23 cellular contexts compared by ENCODE assay signal in the genomic region with DNA sequence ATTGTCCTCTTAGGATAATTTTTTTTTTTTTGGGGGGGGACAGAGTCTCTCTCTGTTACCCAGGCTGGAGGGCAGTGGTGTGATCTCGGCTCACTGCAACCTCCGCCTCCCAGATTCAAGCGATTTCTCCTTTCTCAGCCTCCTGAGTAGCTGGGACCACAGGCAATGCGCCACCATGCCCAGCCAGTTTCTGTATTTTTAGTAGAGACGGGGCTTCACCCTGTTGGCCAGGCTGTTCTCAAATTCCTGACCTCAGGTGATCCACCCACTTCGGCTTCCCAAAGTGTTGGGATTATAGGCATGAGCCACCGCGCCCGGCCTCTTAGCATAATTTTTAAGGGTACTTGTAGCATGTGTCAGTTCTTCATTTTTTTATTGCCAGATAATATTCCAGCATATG.
"Had no signal": no experiment of that assay in that cellular context is flagged by ENCODE, and none has a peak within 500 bp of the region (broad histone marks: within the 10 kb centered on the region; RNA-seq: fewer than 3 reads in every experiment).

No MANE protein-coding gene starts in this region.

- H3K4me1 Mint-ChIP-seq: stimulated activated naive CD8-positive, alpha-beta T cell treated with anti-CD3 and anti-CD28 coated beads, Interleukin-15, amount 100 ng/mL, for 72 hours had no signal

- H3K27ac Mint-ChIP-seq: dendritic cell treated with granulocyte-macrophage colony-stimulating factor and Interleukin-4, amounts not matched to agents 40 ng/mL and 50 ng/mL, for 4 days; stimulated activated naive B cell treated with anti-CD40 and anti-IgM and Interleukin-4, amounts not matched to agents 10 μg/mL and 1 μg/mL and 100 μg/mL, for 72 hours; stimulated activated naive CD8-positive, alpha-beta T cell treated with anti-CD3 and anti-CD28 coated beads, Interleukin-15, amount 100 ng/mL, for 72 hours had no signal

- H3K27me3 Mint-ChIP-seq: dendritic cell treated with granulocyte-macrophage colony-stimulating factor and Interleukin-4, amounts not matched to agents 40 ng/mL and 50 ng/mL, for 4 days; stimulated activated naive CD8-positive, alpha-beta T cell treated with anti-CD3 and anti-CD28 coated beads, Interleukin-15, amount 100 ng/mL, for 72 hours had no signal

- FAIRE-seq: colon had no signal

- H3K9me3 Mint-ChIP-seq: dendritic cell treated with granulocyte-macrophage colony-stimulating factor and Interleukin-4, amounts not matched to agents 40 ng/mL and 50 ng/mL, for 4 days; nephron; stimulated activated naive B cell treated with anti-CD40 and anti-IgM and Interleukin-4, amounts not matched to agents 10 μg/mL and 1 μg/mL and 100 μg/mL, for 72 hours; stimulated activated naive CD8-positive, alpha-beta T cell treated with anti-CD3 and anti-CD28 coated beads, Interleukin-15, amount 100 ng/mL, for 72 hours had no signal

- ATAC-seq: gastroesophageal sphincter; left lobe of liver; mucosa of descending colon; psoas muscle; right lobe of liver; stimulated activated naive B cell treated with anti-CD40 and anti-IgM and Interleukin-4, amounts not matched to agents 10 μg/mL and 1 μg/mL and 100 μg/mL, for 72 hours; stimulated activated naive CD8-positive, alpha-beta T cell treated with anti-CD3 and anti-CD28 coated beads, Interleukin-15, amount 100 ng/mL, for 72 hours had no signal

- H3K27me3 ChIP-seq: esophagus squamous epithelium, gastroesophageal sphincter, right lobe of liver, spleen, upper lobe of left lung, uterus had no signal

- DNase-seq: esophagus squamous epithelium; foreskin fibroblast; glutamatergic neuron; islet precursor cell; mammary epithelial cell; mucosa of descending colon; occipital lobe; psoas muscle; retina; right lobe of liver; spleen; stimulated activated CD4-positive, alpha-beta T cell treated with anti-CD3 and anti-CD28 coated beads, Interleukin-15, amount 100 ng/mL, for 24 hours; stimulated activated CD4-positive, alpha-beta T cell treated with anti-CD3 and anti-CD28 coated beads, Interleukin-1b, Interleukin-23, amount 100 ng/mL, for 48 hours; stimulated activated CD4-positive, alpha-beta T cell treated with anti-CD3 and anti-CD28 coated beads, Interleukin-4, amount 100 ng/mL, for 24 hours; stimulated activated naive B cell treated with anti-CD40 and anti-IgM and Interleukin-4, amounts not matched to agents 10 μg/mL and 1 μg/mL and 100 μg/mL, for 72 hours; stimulated activated naive CD8-positive, alpha-beta T cell treated with anti-CD3 and anti-CD28 coated beads, Interleukin-15, amount 100 ng/mL, for 72 hours; upper lobe of left lung; uterus had no signal

- H3K4me3 ChIP-seq: esophagus squamous epithelium, gastroesophageal sphincter, mucosa of descending colon, psoas muscle, right lobe of liver, spleen, upper lobe of left lung, uterus had no signal

- H3K9me3 ChIP-seq: esophagus squamous epithelium, gastroesophageal sphincter, mucosa of descending colon, psoas muscle, right lobe of liver, spleen, upper lobe of left lung, uterus had no signal

- H3K4me3 Mint-ChIP-seq: dendritic cell treated with granulocyte-macrophage colony-stimulating factor and Interleukin-4, amounts not matched to agents 40 ng/mL and 50 ng/mL, for 4 days; nephron; stimulated activated naive B cell treated with anti-CD40 and anti-IgM and Interleukin-4, amounts not matched to agents 10 μg/mL and 1 μg/mL and 100 μg/mL, for 72 hours; stimulated activated naive CD8-positive, alpha-beta T cell treated with anti-CD3 and anti-CD28 coated beads, Interleukin-15, amount 100 ng/mL, for 72 hours had no signal

- H3K27ac ChIP-seq: esophagus squamous epithelium, gastroesophageal sphincter, psoas muscle, right lobe of liver, spleen, upper lobe of left lung, uterus had no signal

- H3K36me3 ChIP-seq: esophagus squamous epithelium, gastroesophageal sphincter, right lobe of liver, spleen, upper lobe of left lung, uterus had no signal
